ENCODE assay signal across 19 cellular contexts in genomic region chr4:23233596-23233995, GRCh38.
DNase-seq lines count a peak whose midpoint lies in the region; ATAC-seq and TF ChIP-seq lines count a peak whose summit lies in the region.
"Had no signal": no experiment of that assay in that cellular context is flagged by ENCODE, and none has a peak within 500 bp of the region (broad histone marks: within the 10 kb centered on the region; RNA-seq: fewer than 3 reads in every experiment).

No MANE protein-coding gene starts in this region.

- no peaks in the 10 kb centered on the region for H3F3A ChIP-seq in GM23338 (replicated peaks; ENCODE audit: low read depth)

- TF ChIP-seq CTCF in GM23338 (conservative IDR thresholded peaks at IDR 0.05; ENCODE audit: low read depth in 2 of 2) (no peak), WTC11 (IDR thresholded peaks at IDR 0.05) (no peak), gastrocnemius medialis (IDR thresholded peaks at IDR 0.05 in 4 of 5, conservative IDR thresholded peaks at IDR 0.05 in 1 of 5) (no peak)

- H3K27me3 Mint-ChIP-seq in GM23338 (ENCODE audit: insufficient read depth, low read depth, poor library complexity), result no peaks in the 10 kb centered on the region
- H3K27me3 Mint-ChIP-seq in WTC11 (ENCODE audit: low read depth), result no peaks in the 10 kb centered on the region
- H3K27me3 Mint-ChIP-seq: B cell; CD4-positive, CD25-positive, alpha-beta regulatory T cell had no signal

- no peaks in the 10 kb centered on the region for H3K9me2 ChIP-seq in GM23338 (ENCODE audit: insufficient read depth)

- H3K9me3 ChIP-seq in iPS-20b (ENCODE audit: insufficient read depth, low read depth, low read length) (no peaks in the 10 kb centered on the region), gastrocnemius medialis (no peaks in the 10 kb centered on the region)
- H3K9me3 ChIP-seq: BLaER1, Caco-2 had no signal

- DNase-seq in GM23338 (ENCODE audit: low spot score) (no peak), NCI-H226 (peak; percentile 69), WTC11 (ENCODE audit: low spot score) (no peak), NCI-H187 (lab: John Stamatoyannopoulos, UW) (no peak), gastrocnemius medialis (no peak)
- DNase-seq: Caco-2; CD4-positive, CD25-positive, alpha-beta regulatory T cell; CD8-positive, alpha-beta T cell; DMS153; DND-41; GOT3; HCEC 1CT had no signal

- H3K4me1 ChIP-seq in GM23338 (ENCODE audit: insufficient read depth) (peaks cover 34% of the 10 kb centered on the region), iPS-20b (ENCODE audit: insufficient read depth, low read length) (peaks cover 25% of the 10 kb centered on the region), gastrocnemius medialis (peaks cover 14 to 29% of the 10 kb centered on the region in 2 donors)
- H3K4me1 ChIP-seq: BLaER1, Caco-2 had no signal

- H3K79me2 ChIP-seq in GM23338 (replicated peaks; ENCODE audit: insufficient read depth), result no peaks in the 10 kb centered on the region

- POLR2A ChIA-PET in WTC11 (lab: Charles Lee), result no interaction called here

- H3K9ac ChIP-seq in iPS-20b (ENCODE audit: low read depth, low read length), result 0 out of 2 replicates have a peak overlapping the region, but pooled peaks have one; percentile 7
- H3K9ac ChIP-seq: BLaER1 had no signal

- ATAC-seq in GM23338, result no peak
- no peak for ATAC-seq in WTC11
- no peak for ATAC-seq in gastrocnemius medialis
- ATAC-seq in HG03108 (IDR thresholded peaks at IDR 0.05; ENCODE audit: unreplicated experiment), result no peak
- no peak for ATAC-seq in GM19452 (IDR thresholded peaks at IDR 0.05; ENCODE audit: unreplicated experiment)
- ATAC-seq: CD8-positive, alpha-beta T cell had no signal

- peak overlapping the region; percentile 33; the same call in 1 of the 2 replicates for H3K27ac ChIP-seq in GM23338 (ENCODE audit: low read depth)
- no peak overlapping the region for H3K27ac ChIP-seq in iPS-20b (ENCODE audit: low read length)
- no peak overlapping the region for H3K27ac ChIP-seq in gastrocnemius medialis
- H3K27ac ChIP-seq: 22Rv1, BLaER1, C4-2B had no signal

- H3K4me3 Mint-ChIP-seq in GM23338 (no peak overlapping the region), WTC11 (no peak overlapping the region)
- H3K4me3 Mint-ChIP-seq: B cell; CD4-positive, CD25-positive, alpha-beta regulatory T cell; CD8-positive, alpha-beta T cell had no signal

- in situ Hi-C loops in gastrocnemius medialis (cut with MboI; ENCODE audit: low sequenced_read_pairs in 4 of 4), result no loop called here

- H3K27me3 ChIP-seq in GM23338 (ENCODE audit: insufficient read depth), result no peaks in the 10 kb centered on the region
- no peaks in the 10 kb centered on the region for H3K27me3 ChIP-seq in iPS-20b (ENCODE audit: insufficient read depth, low read length)
- no peaks in the 10 kb centered on the region for H3K27me3 ChIP-seq in gastrocnemius medialis
- H3K27me3 ChIP-seq: BLaER1 had no signal

- CTCF ChIA-PET in WTC11 (lab: Charles Lee), result interaction anchor here (0.5 kb wide), 1 partner anchor 591 kb away, joined by 3 read pairs; no protein-coding TSS in a partner anchor

- H3K4me3 ChIP-seq in GM23338, result no peak overlapping the region
- H3K4me3 ChIP-seq in iPS-20b (ENCODE audit: low read length), result no peak overlapping the region
- H3K4me3 ChIP-seq in gastrocnemius medialis, result no peak overlapping the region
- H3K4me3 ChIP-seq: BLaER1 had no signal

- intact Hi-C loops in gastrocnemius medialis (cut with DNase I; ENCODE audit: low total_unique reads), result no loop called here

- H3K9me3 Mint-ChIP-seq in GM23338 (no peaks in the 10 kb centered on the region), WTC11 (no peaks in the 10 kb centered on the region)
- H3K9me3 Mint-ChIP-seq: CD8-positive, alpha-beta T cell had no signal

- TF ChIP-seq POLR2A in gastrocnemius medialis (IDR thresholded peaks at IDR 0.05), result no peak

- H4K20me1 ChIP-seq in GM23338 (replicated peaks; ENCODE audit: insufficient read depth), result no peaks in the 10 kb centered on the region
- H4K20me1 ChIP-seq: BLaER1 had no signal

- H3K4me1 Mint-ChIP-seq in GM23338, result peaks cover 20% of the 10 kb centered on the region
- peaks cover 24% of the 10 kb centered on the region for H3K4me1 Mint-ChIP-seq in WTC11
- H3K4me1 Mint-ChIP-seq: B cell; CD4-positive, CD25-positive, alpha-beta regulatory T cell had no signal

- H3K4me2 ChIP-seq in GM23338, result 0 out of 2 replicates have a peak overlapping the region, but pooled peaks have one; percentile 5
- H3K4me2 ChIP-seq: BLaER1 had no signal

- H3K27ac Mint-ChIP-seq in GM23338, result 0 out of 2 replicates have a peak overlapping the region, but pooled peaks have one; percentile 27
- H3K27ac Mint-ChIP-seq in WTC11, result 0 out of 2 replicates have a peak overlapping the region, but pooled peaks have one; percentile 88
- H3K27ac Mint-ChIP-seq: B cell; CD4-positive, CD25-positive, alpha-beta regulatory T cell; CD8-positive, alpha-beta T cell had no signal

- H3K36me3 ChIP-seq in GM23338 (ENCODE audit: insufficient read depth) (no peaks in the 10 kb centered on the region), iPS-20b (ENCODE audit: insufficient read depth, low read depth, low read length) (no peaks in the 10 kb centered on the region), gastrocnemius medialis (no peaks in the 10 kb centered on the region)
- H3K36me3 ChIP-seq: BLaER1 had no signal

- H2AFZ ChIP-seq in GM23338, result no peak overlapping the region

- no peaks in the 10 kb centered on the region for H3K36me3 Mint-ChIP-seq in GM23338 (ENCODE audit: low read depth)
- no peaks in the 10 kb centered on the region for H3K36me3 Mint-ChIP-seq in WTC11
- H3K36me3 Mint-ChIP-seq: CD4-positive, CD25-positive, alpha-beta regulatory T cell; CD8-positive, alpha-beta T cell had no signal

TF ChIP-seq in GM23338, 12 proteins besides CTCF, POLR2A, EP300 and RAD21 (continues in another document):
- TF ChIP-seq ZNF331 (CRISPR knock-in tag; IDR thresholded peaks at IDR 0.05; ENCODE audit: low read depth) (no peak), EZH2 (IDR thresholded peaks at IDR 0.05; ENCODE audit: low read depth, unreplicated experiment) (no peak), CREB1 (CRISPR knock-in tag; IDR thresholded peaks at IDR 0.05; ENCODE audit: low read depth) (no peak), STAT1 (IDR thresholded peaks at IDR 0.05; ENCODE audit: unreplicated experiment) (no peak)

TF ChIP-seq in WTC11, 78 proteins besides CTCF, POLR2A, EP300 and RAD21:
- TF ChIP-seq NR3C1 (CRISPR knock-in tag; conservative IDR thresholded peaks at IDR 0.05; ENCODE audit: low read depth), result no peak
